Comparison of ENCODE assay signal across 11 cellular contexts in genomic region chr11:80815752-80816453, GRCh38.
A peak's percentile ranks its signal among the peaks of the same experiment; 100 is the strongest.
DNase-seq lines count a peak whose midpoint lies in the region; ATAC-seq and TF ChIP-seq lines count a peak whose summit lies in the region.
"Had no signal": no experiment of that assay in that cellular context is flagged by ENCODE, and none has a peak within 500 bp of the region (broad histone marks: within the 10 kb centered on the region; RNA-seq: fewer than 3 reads in every experiment).

No MANE protein-coding gene starts in this region.

- TF ChIP-seq POLR2A in erythroblast (IDR thresholded peaks at IDR 0.05; ENCODE audit: low read length): no peak

- peaks cover 7% of the 10 kb centered on the region; the same call in 1 of the 2 replicates for H3K4me1 ChIP-seq in BLaER1

- H4K20me1 ChIP-seq in BLaER1: no peaks in the 10 kb centered on the region

- H3K27me3 ChIP-seq in BLaER1: no peaks in the 10 kb centered on the region

- H3K36me3 ChIP-seq in BLaER1: no peaks in the 10 kb centered on the region

- no peak overlapping the region for H3K27ac ChIP-seq in BLaER1

- ATAC-seq in GM19351 (IDR thresholded peaks at IDR 0.05; ENCODE audit: unreplicated experiment): peak; percentile 81
- ATAC-seq in HG03025 (IDR thresholded peaks at IDR 0.05; ENCODE audit: low FRiP score, unreplicated experiment): peak; percentile 83

- H3K9me3 ChIP-seq in BLaER1: no peaks in the 10 kb centered on the region

- H3K4me3 ChIP-seq in BLaER1: no peak overlapping the region

- peak; percentile 89 for DNase-seq in OCI-M1 (lab: John Stamatoyannopoulos, UW)
- no peak for DNase-seq in T-helper 9 cell
- DNase-seq in GOT3 (lab: John Stamatoyannopoulos, UW): no peak
- DNase-seq in erythroblast (lab: John Stamatoyannopoulos, UW): no peak
- DNase-seq in pons (ENCODE audit: low spot score): no peak
- DNase-seq: activated naive CD4-positive, alpha-beta T cell; CD8-positive, alpha-beta memory T cell; SIG-M5 had no signal

- H3K4me2 ChIP-seq in BLaER1: peak overlapping the region; percentile 32

- H3K9ac ChIP-seq in BLaER1: no peak overlapping the region
